In the genomic region with DNA sequence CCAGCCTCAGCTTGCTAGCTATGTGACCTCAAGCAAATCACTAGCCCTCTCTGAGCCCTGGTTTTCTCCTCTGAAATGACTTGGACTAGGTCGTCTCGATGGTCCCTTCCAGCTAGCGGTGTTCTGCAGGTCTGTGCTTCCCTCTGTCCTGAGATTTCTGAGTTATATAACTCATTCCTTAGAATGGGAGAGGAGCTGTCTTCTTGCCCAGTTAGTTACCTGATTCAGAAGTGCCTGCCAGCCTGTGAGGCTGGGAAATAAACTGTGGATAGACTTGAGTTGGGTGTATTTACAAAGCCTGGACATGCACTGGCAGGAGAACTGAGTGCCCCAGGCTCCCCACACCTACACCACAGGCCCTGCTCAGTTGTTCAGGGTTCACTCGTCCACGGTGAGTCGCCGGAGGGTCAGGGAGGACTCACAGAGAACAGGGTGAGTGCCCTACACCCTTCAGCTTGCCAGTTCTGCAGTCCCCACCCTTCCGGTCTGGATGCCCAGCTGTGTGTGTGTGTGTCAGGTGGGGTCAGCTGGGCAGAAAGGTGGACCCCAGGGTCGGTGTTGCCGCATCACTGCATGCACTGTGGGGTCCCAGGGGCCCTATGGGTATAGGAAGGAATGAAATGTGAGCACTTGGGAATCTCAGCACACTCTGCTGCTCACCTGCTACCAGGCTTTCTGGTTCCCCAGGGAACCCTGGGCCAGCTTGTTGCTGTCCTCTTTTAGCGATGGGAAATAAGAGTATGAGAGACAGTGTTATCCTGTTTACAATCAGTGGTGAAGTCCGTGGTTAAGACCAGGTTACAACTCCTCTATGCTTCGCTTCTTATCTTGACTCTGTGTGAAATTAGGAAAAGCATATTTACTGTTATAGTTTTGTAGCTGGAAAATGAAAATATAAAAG, we compare ENCODE assay signal across 1 cellular context.
TF ChIP-seq lines count a peak whose summit lies in the region.

No MANE protein-coding gene starts in this region.

TF ChIP-seq in GM23338, 12 proteins besides CTCF, POLR2A, EP300 and RAD21:
- TF ChIP-seq EZH2phosphoT487 (IDR thresholded peaks at IDR 0.05; ENCODE audit: unreplicated experiment) (no peak), NANOG (IDR thresholded peaks at IDR 0.05; ENCODE audit: borderline replicate concordance) (no peak), ZNF114 (CRISPR knock-in tag; IDR thresholded peaks at IDR 0.05) (no peak), EZH2 (IDR thresholded peaks at IDR 0.05; ENCODE audit: low read depth, unreplicated experiment) (no peak), STAT1 (IDR thresholded peaks at IDR 0.05; ENCODE audit: unreplicated experiment) (no peak), POLR2AphosphoS5 (IDR thresholded peaks at IDR 0.05; ENCODE audit: low read depth) (no peak), JUNB (IDR thresholded peaks at IDR 0.05; ENCODE audit: unreplicated experiment) (no peak)
- TF ChIP-seq, protein P1, sequence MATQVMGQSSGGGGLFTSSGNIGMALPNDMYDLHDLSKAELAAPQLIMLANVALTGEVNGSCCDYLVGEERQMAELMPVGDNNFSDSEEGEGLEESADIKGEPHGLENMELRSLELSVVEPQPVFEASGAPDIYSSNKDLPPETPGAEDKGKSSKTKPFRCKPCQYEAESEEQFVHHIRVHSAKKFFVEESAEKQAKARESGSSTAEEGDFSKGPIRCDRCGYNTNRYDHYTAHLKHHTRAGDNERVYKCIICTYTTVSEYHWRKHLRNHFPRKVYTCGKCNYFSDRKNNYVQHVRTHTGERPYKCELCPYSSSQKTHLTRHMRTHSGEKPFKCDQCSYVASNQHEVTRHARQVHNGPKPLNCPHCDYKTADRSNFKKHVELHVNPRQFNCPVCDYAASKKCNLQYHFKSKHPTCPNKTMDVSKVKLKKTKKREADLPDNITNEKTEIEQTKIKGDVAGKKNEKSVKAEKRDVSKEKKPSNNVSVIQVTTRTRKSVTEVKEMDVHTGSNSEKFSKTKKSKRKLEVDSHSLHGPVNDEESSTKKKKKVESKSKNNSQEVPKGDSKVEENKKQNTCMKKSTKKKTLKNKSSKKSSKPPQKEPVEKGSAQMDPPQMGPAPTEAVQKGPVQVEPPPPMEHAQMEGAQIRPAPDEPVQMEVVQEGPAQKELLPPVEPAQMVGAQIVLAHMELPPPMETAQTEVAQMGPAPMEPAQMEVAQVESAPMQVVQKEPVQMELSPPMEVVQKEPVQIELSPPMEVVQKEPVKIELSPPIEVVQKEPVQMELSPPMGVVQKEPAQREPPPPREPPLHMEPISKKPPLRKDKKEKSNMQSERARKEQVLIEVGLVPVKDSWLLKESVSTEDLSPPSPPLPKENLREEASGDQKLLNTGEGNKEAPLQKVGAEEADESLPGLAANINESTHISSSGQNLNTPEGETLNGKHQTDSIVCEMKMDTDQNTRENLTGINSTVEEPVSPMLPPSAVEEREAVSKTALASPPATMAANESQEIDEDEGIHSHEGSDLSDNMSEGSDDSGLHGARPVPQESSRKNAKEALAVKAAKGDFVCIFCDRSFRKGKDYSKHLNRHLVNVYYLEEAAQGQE (IDR thresholded peaks at IDR 0.05; ENCODE audit: unreplicated experiment), result no peak
- TF ChIP-seq, protein P2, sequence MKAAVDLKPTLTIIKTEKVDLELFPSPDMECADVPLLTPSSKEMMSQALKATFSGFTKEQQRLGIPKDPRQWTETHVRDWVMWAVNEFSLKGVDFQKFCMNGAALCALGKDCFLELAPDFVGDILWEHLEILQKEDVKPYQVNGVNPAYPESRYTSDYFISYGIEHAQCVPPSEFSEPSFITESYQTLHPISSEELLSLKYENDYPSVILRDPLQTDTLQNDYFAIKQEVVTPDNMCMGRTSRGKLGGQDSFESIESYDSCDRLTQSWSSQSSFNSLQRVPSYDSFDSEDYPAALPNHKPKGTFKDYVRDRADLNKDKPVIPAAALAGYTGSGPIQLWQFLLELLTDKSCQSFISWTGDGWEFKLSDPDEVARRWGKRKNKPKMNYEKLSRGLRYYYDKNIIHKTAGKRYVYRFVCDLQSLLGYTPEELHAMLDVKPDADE (IDR thresholded peaks at IDR 0.05), result no peak
TF ChIP-seq in GM23338: peak in this region for 0.
